10 cellular contexts compared by ENCODE assay signal in genomic region chr21:25568230-25568629, GRCh38. TPM values are rescaled to one million over a fixed set of nuclear protein-coding genes. Genes with fewer than 3 reads are reported as not detected.
A peak's percentile ranks its signal among the peaks of the same experiment; 100 is the strongest.
DNase-seq lines count a peak whose midpoint lies in the region; ATAC-seq and TF ChIP-seq lines count a peak whose summit lies in the region.
"Had no signal": no experiment of that assay in that cellular context is flagged by ENCODE, and none has a peak within 500 bp of the region (broad histone marks: within the 10 kb centered on the region; RNA-seq: fewer than 3 reads in every experiment).

No MANE protein-coding gene starts in this region.

- no peaks in the 10 kb centered on the region for H3K27me3 Mint-ChIP-seq in IgD-negative memory B cell

- H3K4me1 Mint-ChIP-seq in IgD-negative memory B cell, result peaks cover 70 to 79% (median 70%) of the 10 kb centered on the region in 3 donors

- no peaks in the 10 kb centered on the region for H3K36me3 ChIP-seq in body of pancreas (replicated peaks in 1 of 2; ENCODE audit: insufficient read depth in 1 of 2, low read depth in 2 of 2)
- H3K36me3 ChIP-seq: prostate gland had no signal

- peak overlapping the region; percentile 27 to 84 (median 74) for H3K4me3 Mint-ChIP-seq in IgD-negative memory B cell

- H3K27ac Mint-ChIP-seq in IgD-negative memory B cell, result peak overlapping the region; percentile 33 to 84 (median 42)

- no peak overlapping the region for H3K27ac ChIP-seq in AG04450 (ENCODE audit: low read depth, low read length)
- H3K27ac ChIP-seq in body of pancreas, result no peak overlapping the region
- H3K27ac ChIP-seq: prostate gland had no signal

- H3K27me3 ChIP-seq in AG04450 (ENCODE audit: control insufficient read depth, insufficient read depth, low read length) (no peaks in the 10 kb centered on the region), body of pancreas (no peaks in the 10 kb centered on the region)

- POLR2A ChIA-PET in AG04450 (lab: Yijun Ruan, JAX), result interaction anchor here (1.1 kb wide), 1 partner anchor 10 kb away, joined by 3 read pairs; no protein-coding TSS in a partner anchor
- POLR2A ChIA-PET in GM10248 (lab: Yijun Ruan, JAX), result interaction anchor here (0.8 to 1.7 kb wide), 2 partner anchors 140 to 144 kb away, joined by 3 to 5 read pairs; no protein-coding TSS in a partner anchor

- H3K36me3 Mint-ChIP-seq in IgD-negative memory B cell, result no peaks in the 10 kb centered on the region

- TF ChIP-seq POLR2A in body of pancreas (IDR thresholded peaks at IDR 0.05), result no peak

- no peaks in the 10 kb centered on the region for H3K4me1 ChIP-seq in body of pancreas
- H3K4me1 ChIP-seq: prostate gland had no signal

- DNase-seq in AG04450 (ENCODE audit: low read depth, low spot score), result peak; percentile 26
- peak in 3 of 4 donors; percentile 16 to 44 (median 16) for DNase-seq in body of pancreas
- DNase-seq in lung microvascular endothelial cell (ENCODE audit: low read depth in 2 of 2), result peak; percentile 91
- DNase-seq in COLO668 (lab: John Stamatoyannopoulos, UW; ENCODE audit: unreplicated experiment), result no peak
- DNase-seq in GM10248 (ENCODE audit: extremely low spot score), result no peak
- no peak for DNase-seq in NCI-H82 treated with DMSO at 0.1 percent for 48 hours (lab: John Stamatoyannopoulos, UW; ENCODE audit: unreplicated experiment)
- DNase-seq in inferior parietal cortex (ENCODE audit: extremely low spot score), result no peak
- DNase-seq: caudate nucleus had no signal

- 55 to 71% methylated on average over 5 of the region's 5 CpGs for WGBS in body of pancreas, 2 donors

- no peak for ATAC-seq in body of pancreas

- H3K4me3 ChIP-seq in AG04450 (ENCODE audit: low read depth, low read length) (peak overlapping the region; percentile 18), body of pancreas (no peak overlapping the region)
- H3K4me3 ChIP-seq: prostate gland had no signal

- intact Hi-C loops in body of pancreas (cut with DNase I), result no loop called here

- H3K9me3 ChIP-seq in AG04450 (ENCODE audit: control insufficient read depth, insufficient read depth, low read length) (no peaks in the 10 kb centered on the region), body of pancreas (no peaks in the 10 kb centered on the region)
- H3K9me3 ChIP-seq: prostate gland had no signal

- TF ChIP-seq CTCF in AG04450 (IDR thresholded peaks at IDR 0.05; ENCODE audit: low read depth, low read length) (no peak), body of pancreas (IDR thresholded peaks at IDR 0.05) (no peak), GM10248 (IDR thresholded peaks at IDR 0.05; ENCODE audit: control extremely low read depth, extremely low read depth, low read depth, missing control alignments) (no peak)

- CTCF ChIA-PET in AG04450 (lab: Charles Lee), result interaction anchor here (1.4 kb wide), 1 partner anchor 40 kb away, joined by 7 read pairs; no protein-coding TSS in a partner anchor
- CTCF ChIA-PET in GM10248 (lab: Yijun Ruan, JAX), result interaction anchor here (0.6 to 2.4 kb wide), 11 partner anchors 9 to 150 kb away, joined by 3 to 7 read pairs (median 3); no protein-coding TSS in a partner anchor

- H3K9me3 Mint-ChIP-seq in IgD-negative memory B cell, result no peaks in the 10 kb centered on the region

RNA-seq across cellular contexts. Expression of gene MRPL39, which starts 39.1 kb away (rescaled TPM):
- polyA plus RNA-seq in AG04450 (2011; rRNA removed), result 22.8 and 37.0 TPM in 2 replicates
- 8.8 and 15.0 TPM in 2 replicates for polyA minus RNA-seq in AG04450 (2011; rRNA and poly(A)+ RNA removed)
- 36.8 TPM for polyA plus RNA-seq in IgD-negative memory B cell
- total RNA-seq in body of pancreas, result 1 to 10 TPM; 4.4 to 6.3 TPM
- 23.4 and 29.6 TPM in 2 replicates for total RNA-seq in lung microvascular endothelial cell

Comparison
In these comparisons a context has a peak if more than half of its experiments do, and no peak if none do; other contexts are left out.
1. DNase-seq: peak in AG04450 (single experiment), body of pancreas (3 of 4) and lung microvascular endothelial cell (2 of 2); none in COLO668 (single experiment), GM10248 (single experiment), NCI-H82 treated with DMSO at 0.1 percent for 48 hours (single experiment) and inferior parietal cortex (single experiment).